Comparison of ENCODE assay signal across 8 cellular contexts in the genomic region with DNA sequence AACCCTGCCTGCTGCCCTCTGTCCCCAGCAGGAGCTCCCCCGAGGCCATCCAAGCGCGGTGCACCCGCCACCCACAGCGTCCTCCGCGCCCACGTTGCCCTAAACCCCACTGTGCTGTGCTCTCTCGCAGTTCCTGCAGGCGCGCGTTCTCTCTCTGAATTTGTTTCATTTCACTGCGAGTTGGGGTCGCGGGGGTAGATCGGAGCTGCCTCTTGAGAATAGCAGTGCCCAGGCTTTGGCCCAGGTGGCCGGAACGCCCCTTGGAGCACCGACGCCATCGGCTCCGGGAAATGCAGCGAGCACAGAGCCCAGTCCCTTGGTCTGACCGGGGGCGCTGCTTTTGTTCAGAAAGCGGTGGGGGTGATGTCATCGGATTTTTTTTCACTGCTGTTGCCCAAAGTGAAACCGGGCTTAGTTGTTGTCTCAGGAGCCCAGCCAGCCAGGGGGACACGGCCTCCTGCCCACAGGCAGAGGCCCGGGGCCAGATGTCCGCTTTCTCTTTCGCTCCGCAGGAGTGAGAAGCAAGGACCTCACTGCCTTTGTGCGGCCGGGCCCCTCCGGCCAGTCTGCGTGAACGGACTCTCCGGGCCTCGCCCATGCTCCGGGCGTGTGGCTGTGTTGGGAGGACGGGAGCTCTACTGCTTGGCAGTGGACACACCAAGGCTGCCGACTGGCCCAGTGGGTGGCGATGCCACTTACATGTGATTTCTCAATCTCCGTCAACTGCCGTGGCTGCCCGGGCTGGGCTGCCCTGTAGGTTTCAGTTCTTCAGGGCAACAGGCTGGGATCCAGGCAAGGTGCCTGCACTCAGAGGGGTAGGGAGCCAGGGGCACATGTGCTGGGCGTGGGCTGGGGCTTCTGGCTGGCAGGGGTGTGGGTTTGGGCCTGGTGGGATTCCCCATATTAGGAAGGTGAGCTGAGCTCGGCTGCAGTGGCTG. TPM values are rescaled to one million over a fixed set of nuclear protein-coding genes. Genes with fewer than 3 reads are reported as not detected.
DNase-seq lines count a peak whose midpoint lies in the region; ATAC-seq and TF ChIP-seq lines count a peak whose summit lies in the region.

No MANE protein-coding gene starts in this region.

- H3K27me3 ChIP-seq in thymus (ENCODE audit: control insufficient read depth, insufficient read depth), result no peaks in the 10 kb centered on the region

- H3K4me3 Mint-ChIP-seq in activated T-helper 1 cell treated with anti-CD3 and anti-CD28 coated beads, Interleukin-12 subunit alpha, Interleukin-12 subunit beta, Interleukin-2, Interleukin-4 antibody, amounts not matched to agents 30 ng/mL and 10 ng/mL and 1 ng/mL, durations not matched to agents 14 hours and 24 hours and 36 hours, result peak overlapping the region; percentile 87
- H3K4me3 Mint-ChIP-seq in naive thymus-derived CD8-positive, alpha-beta T cell, result peak overlapping the region; percentile 82 to 97 (median 93)

- CTCF ChIA-PET in HEK293 (lab: Yijun Ruan, JAX), result interaction anchor here (0.5 kb wide), 1 partner anchor 76 kb away, joined by 3 read pairs; no protein-coding TSS in a partner anchor

- H3K4me3 ChIP-seq in HEK293 (ENCODE audit: low read depth, low read length) (peak overlapping the region; percentile 42), thymus (ENCODE audit: low read length) (peak overlapping the region; percentile 44)

- H3K36me3 Mint-ChIP-seq in activated T-helper 1 cell treated with anti-CD3 and anti-CD28 coated beads, Interleukin-12 subunit alpha, Interleukin-12 subunit beta, Interleukin-2, Interleukin-4 antibody, amounts not matched to agents 30 ng/mL and 10 ng/mL and 1 ng/mL, durations not matched to agents 14 hours and 24 hours and 36 hours (ENCODE audit: low read depth), result peaks cover 3% of the 10 kb centered on the region
- H3K36me3 Mint-ChIP-seq in naive thymus-derived CD8-positive, alpha-beta T cell, result peaks cover 0 to 25% (median 0%) of the 10 kb centered on the region in 3 donors

- H3K36me3 ChIP-seq in HEK293 (ENCODE audit: control insufficient read depth in 2 of 2, insufficient read depth in 1 of 2, low read length in 2 of 2), result peaks cover 0 to 9% of the 10 kb centered on the region in 2 experiments; a peak in 2 of 3 replicates
- peaks cover 13% of the 10 kb centered on the region for H3K36me3 ChIP-seq in thymus (ENCODE audit: control insufficient read depth, insufficient read depth)

- TF ChIP-seq CTCF in HEK293 (tag by site-specific recombination; IDR thresholded peaks at IDR 0.05), result no peak

- peak overlapping the region; percentile 90 for H3K27ac Mint-ChIP-seq in activated T-helper 1 cell treated with anti-CD3 and anti-CD28 coated beads, Interleukin-12 subunit alpha, Interleukin-12 subunit beta, Interleukin-2, Interleukin-4 antibody, amounts not matched to agents 30 ng/mL and 10 ng/mL and 1 ng/mL, durations not matched to agents 14 hours and 24 hours and 36 hours
- peak overlapping the region; percentile 93 to 99 (median 98) for H3K27ac Mint-ChIP-seq in naive thymus-derived CD8-positive, alpha-beta T cell

- H3K27me3 Mint-ChIP-seq in activated T-helper 1 cell treated with anti-CD3 and anti-CD28 coated beads, Interleukin-12 subunit alpha, Interleukin-12 subunit beta, Interleukin-2, Interleukin-4 antibody, amounts not matched to agents 30 ng/mL and 10 ng/mL and 1 ng/mL, durations not matched to agents 14 hours and 24 hours and 36 hours (ENCODE audit: insufficient read depth), result no peaks in the 10 kb centered on the region
- no peaks in the 10 kb centered on the region for H3K27me3 Mint-ChIP-seq in naive thymus-derived CD8-positive, alpha-beta T cell

- H3K4me1 ChIP-seq in HEK293 (ENCODE audit: control insufficient read depth, insufficient read depth, low read length) (peaks cover 4% of the 10 kb centered on the region; the same call in 1 of the 2 replicates), thymus (ENCODE audit: control insufficient read depth, insufficient read depth, low read length) (peaks cover 11% of the 10 kb centered on the region)

- H3K4me1 Mint-ChIP-seq in activated T-helper 1 cell treated with anti-CD3 and anti-CD28 coated beads, Interleukin-12 subunit alpha, Interleukin-12 subunit beta, Interleukin-2, Interleukin-4 antibody, amounts not matched to agents 30 ng/mL and 10 ng/mL and 1 ng/mL, durations not matched to agents 14 hours and 24 hours and 36 hours (ENCODE audit: low read depth), result peaks cover 24% of the 10 kb centered on the region
- H3K4me1 Mint-ChIP-seq in naive thymus-derived CD8-positive, alpha-beta T cell, result peaks cover 24 to 75% (median 63%) of the 10 kb centered on the region in 4 donors

- intact Hi-C loops in activated T-helper 1 cell treated with anti-CD3 and anti-CD28 coated beads, Interleukin-12 subunit alpha, Interleukin-12 subunit beta, Interleukin-2, Interleukin-4 antibody, amounts not matched to agents 30 ng/mL and 10 ng/mL and 1 ng/mL, durations not matched to agents 14 hours and 24 hours and 36 hours (cut with micrococcal nuclease), result loop anchor here (1.0 kb wide), 3 partner anchors 19 to 41 kb away; no protein-coding TSS in a partner anchor

- DNase-seq in GM04504 (ENCODE audit: low read depth) (peak; percentile 81), NCI-H2107 (lab: John Stamatoyannopoulos, UW) (peak; percentile 46), fibroblast of gingiva (ENCODE audit: low read depth) (peak; percentile 88)
- DNase-seq in activated T-helper 1 cell treated with anti-CD3 and anti-CD28 coated beads, Interleukin-12 subunit alpha, Interleukin-12 subunit beta, Interleukin-2, Interleukin-4 antibody, amounts not matched to agents 30 ng/mL and 10 ng/mL and 1 ng/mL, durations not matched to agents 14 hours and 24 hours and 36 hours (ENCODE audit: low spot score), result peak; percentile 64
- peak; percentile 41 to 81 (median 67) for DNase-seq in naive thymus-derived CD8-positive, alpha-beta T cell

- POLR2A ChIA-PET in HEK293 (lab: Yijun Ruan, JAX), result no interaction called here
- POLR2A ChIA-PET in naive thymus-derived CD8-positive, alpha-beta T cell (lab: Charles Lee), result interaction anchor here (0.7 to 5.0 kb wide), 12 partner anchors 9 to 84 kb away, joined by 3 to 61 read pairs (median 5); a partner anchor contains a TSS

- H3K9me3 Mint-ChIP-seq in activated T-helper 1 cell treated with anti-CD3 and anti-CD28 coated beads, Interleukin-12 subunit alpha, Interleukin-12 subunit beta, Interleukin-2, Interleukin-4 antibody, amounts not matched to agents 30 ng/mL and 10 ng/mL and 1 ng/mL, durations not matched to agents 14 hours and 24 hours and 36 hours, result no peaks in the 10 kb centered on the region
- H3K9me3 Mint-ChIP-seq in naive thymus-derived CD8-positive, alpha-beta T cell, result no peaks in the 10 kb centered on the region

- H3K9me3 ChIP-seq in HEK293 (ENCODE audit: control insufficient read depth, insufficient read depth, low read depth, low read length), result no peaks in the 10 kb centered on the region
- no peaks in the 10 kb centered on the region for H3K9me3 ChIP-seq in thymus (ENCODE audit: control insufficient read depth)

- H3K27ac ChIP-seq in HEK293 (ENCODE audit: extremely low read depth, low read depth, low read length), result peak overlapping the region; percentile 19; the same call in 1 of the 2 replicates
- peak overlapping the region; percentile 86 for H3K27ac ChIP-seq in thymus (ENCODE audit: low read depth)

- ATAC-seq in naive thymus-derived CD8-positive, alpha-beta T cell, result peak; percentile 83 to 85
- ATAC-seq in HG02973 (IDR thresholded peaks at IDR 0.05; ENCODE audit: unreplicated experiment), result no peak

- WGBS in thymus, result 57% methylated on average over 50 of the region's 50 CpGs

TF ChIP-seq in HEK293, 187 proteins besides CTCF, POLR2A, EP300 and RAD21 (continues in another document):
- TF ChIP-seq ZNF248 (tag by site-specific recombination; IDR thresholded peaks at IDR 0.05) (no peak), ZNF350 (tag by site-specific recombination; IDR thresholded peaks at IDR 0.05) (no peak), ZNF416 (tag by site-specific recombination; IDR thresholded peaks at IDR 0.05) (no peak), ZIC2 (tag by site-specific recombination; IDR thresholded peaks at IDR 0.05) (peak; percentile 32; the same call in 1 of the 2 replicates), ZFHX2 (tag by site-specific recombination; conservative IDR thresholded peaks at IDR 0.05) (peak; percentile 55; the same call in 1 of the 2 replicates)
- TF ChIP-seq, protein P1, sequence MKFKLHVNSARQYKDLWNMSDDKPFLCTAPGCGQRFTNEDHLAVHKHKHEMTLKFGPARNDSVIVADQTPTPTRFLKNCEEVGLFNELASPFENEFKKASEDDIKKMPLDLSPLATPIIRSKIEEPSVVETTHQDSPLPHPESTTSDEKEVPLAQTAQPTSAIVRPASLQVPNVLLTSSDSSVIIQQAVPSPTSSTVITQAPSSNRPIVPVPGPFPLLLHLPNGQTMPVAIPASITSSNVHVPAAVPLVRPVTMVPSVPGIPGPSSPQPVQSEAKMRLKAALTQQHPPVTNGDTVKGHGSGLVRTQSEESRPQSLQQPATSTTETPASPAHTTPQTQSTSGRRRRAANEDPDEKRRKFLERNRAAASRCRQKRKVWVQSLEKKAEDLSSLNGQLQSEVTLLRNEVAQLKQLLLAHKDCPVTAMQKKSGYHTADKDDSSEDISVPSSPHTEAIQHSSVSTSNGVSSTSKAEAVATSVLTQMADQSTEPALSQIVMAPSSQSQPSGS (tag by site-specific recombination; IDR thresholded peaks at IDR 0.05; ENCODE audit: low read depth), result peak; percentile 47
- TF ChIP-seq, protein P2, sequence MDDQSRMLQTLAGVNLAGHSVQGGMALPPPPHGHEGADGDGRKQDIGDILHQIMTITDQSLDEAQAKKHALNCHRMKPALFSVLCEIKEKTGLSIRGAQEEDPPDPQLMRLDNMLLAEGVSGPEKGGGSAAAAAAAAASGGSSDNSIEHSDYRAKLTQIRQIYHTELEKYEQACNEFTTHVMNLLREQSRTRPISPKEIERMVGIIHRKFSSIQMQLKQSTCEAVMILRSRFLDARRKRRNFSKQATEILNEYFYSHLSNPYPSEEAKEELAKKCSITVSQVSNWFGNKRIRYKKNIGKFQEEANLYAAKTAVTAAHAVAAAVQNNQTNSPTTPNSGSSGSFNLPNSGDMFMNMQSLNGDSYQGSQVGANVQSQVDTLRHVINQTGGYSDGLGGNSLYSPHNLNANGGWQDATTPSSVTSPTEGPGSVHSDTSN (CRISPR knock-in tag; IDR thresholded peaks at IDR 0.05), result peak; percentile 64; the same call in 1 of the 2 replicates

RNA-seq across cellular contexts. Expression of a gene that starts 43.2 kb away (rescaled TPM):
- total RNA-seq in activated T-helper 1 cell treated with anti-CD3 and anti-CD28 coated beads, Interleukin-12 subunit alpha, Interleukin-12 subunit beta, Interleukin-2, Interleukin-4 antibody, amounts not matched to agents 30 ng/mL and 10 ng/mL and 1 ng/mL, durations not matched to agents 14 hours and 24 hours and 36 hours, result 37.7 and 37.9 TPM in 2 replicates
- 10 to 100 TPM; 71.5 to 78.5 TPM for total RNA-seq in naive thymus-derived CD8-positive, alpha-beta T cell
- 1 to 10 TPM; 2.3 to 5.6 (median 3.6) TPM for polyA plus RNA-seq in naive thymus-derived CD8-positive, alpha-beta T cell
- polyA plus RNA-seq in thymus, result 7.6 TPM

RNA-seq across cellular contexts. Expression of a gene that starts 50.1 kb away (rescaled TPM):
- 55.9 and 56.8 TPM in 2 replicates for total RNA-seq in activated T-helper 1 cell treated with anti-CD3 and anti-CD28 coated beads, Interleukin-12 subunit alpha, Interleukin-12 subunit beta, Interleukin-2, Interleukin-4 antibody, amounts not matched to agents 30 ng/mL and 10 ng/mL and 1 ng/mL, durations not matched to agents 14 hours and 24 hours and 36 hours
- total RNA-seq in naive thymus-derived CD8-positive, alpha-beta T cell, result 100 to 1,000 TPM; 109 to 111 TPM
- 10 to 100 TPM; 25.2 to 44.1 (median 34.1) TPM for polyA plus RNA-seq in naive thymus-derived CD8-positive, alpha-beta T cell
- 104 TPM for polyA plus RNA-seq in thymus
